8 cellular contexts compared by ENCODE assay signal in the genomic region with DNA sequence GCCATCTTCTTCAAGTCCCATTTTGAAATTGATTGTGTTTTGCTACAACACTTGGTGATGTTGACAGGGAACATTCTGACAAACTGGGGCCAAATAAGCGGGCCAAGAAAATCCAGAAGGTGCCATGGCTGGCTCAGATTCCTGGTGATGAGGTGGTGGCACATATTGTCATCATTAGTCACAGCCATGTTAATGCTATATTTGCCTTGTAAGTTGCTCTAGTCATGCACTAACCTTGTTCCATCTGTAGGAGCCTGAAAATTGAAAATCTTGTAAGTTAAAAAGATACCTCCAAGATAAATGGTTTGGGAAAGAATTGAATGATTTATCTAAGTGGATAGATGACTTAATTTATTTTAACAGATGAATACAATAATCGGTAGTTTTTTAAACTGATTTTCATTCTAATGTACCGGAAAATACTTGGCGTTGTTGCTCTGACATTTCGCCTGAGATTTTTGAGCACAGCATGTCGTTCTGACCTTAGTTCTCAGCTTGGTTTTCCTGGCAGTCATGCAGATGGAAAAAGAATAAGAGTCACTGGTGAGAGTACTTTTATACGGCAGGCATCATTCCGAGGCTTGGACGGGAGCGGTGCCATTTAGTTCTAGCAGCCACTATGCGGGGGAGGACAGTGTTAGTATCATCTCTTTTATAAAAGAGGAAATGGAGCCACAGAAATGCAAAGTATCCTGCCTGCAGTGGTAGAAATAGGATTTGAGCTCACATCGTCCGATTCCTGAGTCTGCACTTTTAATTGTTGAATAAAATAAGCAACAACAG.
DNase-seq lines count a peak whose midpoint lies in the region; ATAC-seq and TF ChIP-seq lines count a peak whose summit lies in the region.

No MANE protein-coding gene starts in this region.

- DNase-seq in ELR (ENCODE audit: low read depth) = peak; percentile 87
- peak; percentile 81 for DNase-seq in HT1080 (ENCODE audit: low read depth)
- no peak for DNase-seq in chondrocyte (ENCODE audit: low spot score)
- DNase-seq in activated gamma-delta T cell (lab: John Stamatoyannopoulos, UW) = no peak
- no peak for DNase-seq in DMS153 (lab: John Stamatoyannopoulos, UW)
- no peak for DNase-seq in T-helper 1 cell

- peak overlapping the region; percentile 40 for H3K4me3 Mint-ChIP-seq in chondrocyte (ENCODE audit: unreplicated experiment)
- no peak overlapping the region for H3K4me3 Mint-ChIP-seq in nephron

- TF ChIP-seq CTCF in chondrocyte (IDR thresholded peaks at IDR 0.05) (peak; percentile 59), nephron (IDR thresholded peaks at IDR 0.05; ENCODE audit: unreplicated experiment in 3 of 3) (no peak)

- H3K4me1 Mint-ChIP-seq in chondrocyte (ENCODE audit: low read depth) (peaks cover 63% of the 10 kb centered on the region), nephron (peaks cover 31% of the 10 kb centered on the region)

- no peaks in the 10 kb centered on the region for H3K9me3 Mint-ChIP-seq in chondrocyte (ENCODE audit: low read depth)
- H3K9me3 Mint-ChIP-seq in nephron = no peaks in the 10 kb centered on the region

- H3K27me3 Mint-ChIP-seq in chondrocyte (ENCODE audit: low read depth) (no peaks in the 10 kb centered on the region), nephron (ENCODE audit: low read depth) (no peaks in the 10 kb centered on the region)

- peak overlapping the region; percentile 93 for H3K27ac Mint-ChIP-seq in chondrocyte (ENCODE audit: unreplicated experiment)
- peak overlapping the region; percentile 17 to 58 (median 53) for H3K27ac Mint-ChIP-seq in nephron

- ATAC-seq in activated CD4-positive, CD25-positive, alpha-beta regulatory T cell treated with anti-CD3 and anti-CD28 coated beads, Interleukin-2, amount 50 U/mL, for 24 hours = no peak

- H3K36me3 Mint-ChIP-seq in chondrocyte (ENCODE audit: low read depth) (no peaks in the 10 kb centered on the region), nephron (ENCODE audit: low read depth) (no peaks in the 10 kb centered on the region)

Comparison
In these comparisons a context has a peak if more than half of its experiments do, and no peak if none do; other contexts are left out.
1. DNase-seq: peak in ELR (single experiment) and HT1080 (single experiment); none in chondrocyte (single experiment), activated gamma-delta T cell (single experiment), DMS153 (single experiment) and T-helper 1 cell (0 of 5).